In the genomic region with DNA sequence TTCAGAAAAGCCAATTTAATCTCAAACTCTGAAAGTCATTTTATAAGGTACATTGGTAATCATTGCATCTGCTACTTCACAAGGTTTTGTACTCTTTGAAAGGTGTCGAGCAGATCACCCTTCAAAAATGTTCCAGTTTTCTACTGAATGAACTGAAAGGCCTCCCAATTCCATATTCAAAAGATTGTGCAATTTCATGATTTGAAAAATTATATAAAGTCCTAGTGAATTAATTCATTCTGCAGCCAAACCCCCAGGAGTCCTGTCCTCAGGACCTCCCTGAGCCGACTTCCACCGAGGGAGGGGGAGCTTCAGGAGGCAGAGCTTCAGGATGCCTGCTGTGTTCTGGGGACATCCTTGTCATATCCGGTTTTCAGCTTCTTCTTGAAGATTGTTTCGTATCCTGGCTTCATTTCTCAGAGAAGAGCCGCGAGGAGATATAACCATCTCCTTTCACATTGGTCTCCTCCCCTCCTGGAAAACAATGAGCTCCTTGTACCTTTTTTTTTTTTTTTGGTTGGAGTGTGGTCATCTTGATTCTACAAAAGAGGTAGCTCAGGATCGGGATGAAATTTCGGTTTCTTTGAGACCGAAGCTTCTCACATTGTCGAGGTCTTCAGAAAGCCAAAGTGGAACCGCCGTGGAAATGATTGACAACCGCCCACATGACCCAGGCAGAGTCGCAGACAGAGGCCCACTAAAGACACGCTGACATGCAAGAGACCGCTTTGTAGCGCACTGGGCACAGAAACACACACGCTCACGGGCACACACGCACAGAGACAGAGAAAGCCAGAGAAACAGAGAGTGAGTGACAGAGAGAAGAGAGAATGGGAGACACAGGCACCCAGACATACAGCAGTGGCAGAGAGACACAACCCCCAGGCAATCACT, we compare ENCODE assay signal across 5 cellular contexts.
DNase-seq lines count a peak whose midpoint lies in the region; ATAC-seq, FAIRE-seq and TF ChIP-seq lines count a peak whose summit lies in the region.
"Not testable (repeated sequence)": the region's sequence is repeated elsewhere in the genome, so short reads cannot be mapped to it uniquely, and the experiment has no call there.

No MANE protein-coding gene starts in this region.

- peak overlapping the region in 1 of 2 experiments; percentile 57; a peak in 1 of 4 replicates for H3K9ac ChIP-seq in K562 (ENCODE audit: insufficient read depth in 1 of 2, low read depth in 2 of 2, low read length in 2 of 2)

- intact Hi-C loops in K562 (cut with micrococcal nuclease): loop anchor here (5.0 kb wide), 1 partner anchor 35 kb away; no protein-coding TSS in a partner anchor

- not testable (repeated sequence) for H3K4me3 ChIP-seq in K562

- peak overlapping the region; percentile 34; the same call in 1 of the 2 replicates for H3K4me2 ChIP-seq in K562 (ENCODE audit: insufficient read depth, low read length)

- BruUV-seq in K562 (replicated peaks; lab: Mats Ljungman, UMichigan): not testable (repeated sequence)

- H3K9me3 Mint-ChIP-seq in endothelial cell (ENCODE audit: unreplicated experiment): peaks cover 23% of the 10 kb centered on the region

- peaks cover 14 to 21% of the 10 kb centered on the region in 2 experiments for H3K27me3 ChIP-seq in K562 (ENCODE audit: control insufficient read depth in 2 of 2, insufficient read depth in 2 of 2, low read length in 2 of 2)

- POLR2A ChIA-PET in K562 (lab: Yijun Ruan, JAX): not testable (repeated sequence)

- TF ChIP-seq CTCF in K562 (IDR thresholded peaks at IDR 0.05 in 2 of 3, conservative IDR thresholded peaks at IDR 0.05 in 1 of 3; ENCODE audit: insufficient read depth in 2 of 3, low read depth in 1 of 3, low read length in 3 of 3); endothelial cell (IDR thresholded peaks at IDR 0.05; ENCODE audit: unreplicated experiment): not testable (repeated sequence)

- H3K4me1 Mint-ChIP-seq in endothelial cell (ENCODE audit: unreplicated experiment): not testable (repeated sequence)

- TF ChIP-seq RAD21 in K562 (CRISPR knock-in tag; conservative IDR thresholded peaks at IDR 0.05 in 1 of 2, IDR thresholded peaks at IDR 0.05 in 1 of 2): not testable (repeated sequence)

- peak; percentile 78 for ATAC-seq in K562

- not testable (repeated sequence) for H4K20me1 ChIP-seq in K562 (replicated peaks; ENCODE audit: control insufficient read depth, insufficient read depth, low read length)

- in situ Hi-C loops in SK-MEL-5 (cut with HindIII; ENCODE audit: low pct_unique_long_range_greater_than_20kb, low sequenced_read_pairs); K562 (cut with MboI): not testable (repeated sequence)

- H3K9me1 ChIP-seq in K562 (ENCODE audit: control insufficient read depth, insufficient read depth, low read length): not testable (repeated sequence)

- DNase-seq in HT1080 (ENCODE audit: low read depth) (peak; percentile 56), SK-MEL-5 (ENCODE audit: low read depth, low spot score) (peak; percentile 82), urothelium cell line (ENCODE audit: low spot score) (peak; percentile 2)
- not testable (repeated sequence) for DNase-seq in K562 (ENCODE audit: extremely low read depth in 1 of 4, low spot score in 3 of 4); endothelial cell (ENCODE audit: low spot score)

- H3K27ac ChIP-seq in K562 (ENCODE audit: extremely low read depth, low read depth, low read length): not testable (repeated sequence)

- H3K79me2 ChIP-seq in K562 (ENCODE audit: control insufficient read depth, insufficient read depth, low read length): not testable (repeated sequence)

- H3K4me3 Mint-ChIP-seq in endothelial cell (ENCODE audit: unreplicated experiment): peak overlapping the region; percentile 68

- not testable (repeated sequence) for FAIRE-seq in K562 (lab: Jason Lieb, UNC); urothelium cell line (lab: Jason Lieb, UNC)

- TF ChIP-seq POLR2A in K562 (conservative IDR thresholded peaks at IDR 0.05): not testable (repeated sequence)

- not testable (repeated sequence) for TF ChIP-seq EP300 in K562 (IDR thresholded peaks at IDR 0.05; ENCODE audit: low read length)

- H3K36me3 ChIP-seq in K562 (ENCODE audit: control insufficient read depth, insufficient read depth, low read length): not testable (repeated sequence)

- CTCF ChIA-PET in K562 (lab: Yijun Ruan, JAX; ENCODE audit: low intra/inter-chr PET ratio): not testable (repeated sequence)

- H2AFZ ChIP-seq in K562 (ENCODE audit: low read depth, low read length): peak overlapping the region; percentile 74

- WGBS in K562 (ENCODE audit: insufficient coverage, low coverage, missing lambda C conversion rate): 2% methylated on average over 21 of the region's 21 CpGs

- H3K27ac Mint-ChIP-seq in endothelial cell (ENCODE audit: unreplicated experiment): not testable (repeated sequence)

- H3K4me1 ChIP-seq in K562 (replicated peaks in 1 of 2; ENCODE audit: control insufficient read depth in 2 of 2, insufficient read depth in 2 of 2, low read length in 2 of 2): not testable (repeated sequence)

- not testable (repeated sequence) for H3K36me3 Mint-ChIP-seq in endothelial cell (ENCODE audit: low read depth, unreplicated experiment)

- peaks cover 13% of the 10 kb centered on the region for H3K27me3 Mint-ChIP-seq in endothelial cell (ENCODE audit: unreplicated experiment)

- not testable (repeated sequence) for H3K9me3 ChIP-seq in K562 (replicated peaks; ENCODE audit: control insufficient read depth, insufficient read depth, low read depth, low read length)

TF ChIP-seq in K562, 482 proteins besides CTCF, POLR2A, EP300 and RAD21 (continues in another document):
- TF ChIP-seq, protein P1, sequence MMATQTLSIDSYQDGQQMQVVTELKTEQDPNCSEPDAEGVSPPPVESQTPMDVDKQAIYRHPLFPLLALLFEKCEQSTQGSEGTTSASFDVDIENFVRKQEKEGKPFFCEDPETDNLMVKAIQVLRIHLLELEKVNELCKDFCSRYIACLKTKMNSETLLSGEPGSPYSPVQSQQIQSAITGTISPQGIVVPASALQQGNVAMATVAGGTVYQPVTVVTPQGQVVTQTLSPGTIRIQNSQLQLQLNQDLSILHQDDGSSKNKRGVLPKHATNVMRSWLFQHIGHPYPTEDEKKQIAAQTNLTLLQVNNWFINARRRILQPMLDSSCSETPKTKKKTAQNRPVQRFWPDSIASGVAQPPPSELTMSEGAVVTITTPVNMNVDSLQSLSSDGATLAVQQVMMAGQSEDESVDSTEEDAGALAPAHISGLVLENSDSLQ (IDR thresholded peaks at IDR 0.05): peak; percentile 87
- TF ChIP-seq MEIS2 (IDR thresholded peaks at IDR 0.05; ENCODE audit: partially characterized antibody) (peak; percentile 38), CBX2 (IDR thresholded peaks at IDR 0.05; ENCODE audit: insufficient read depth, low read length, poor library complexity, severe bottlenecking) (peak; percentile 63), CEBPG (tag; conservative IDR thresholded peaks at IDR 0.05 in 1 of 2, IDR thresholded peaks at IDR 0.05 in 1 of 2) (peak; percentile 57 to 80), ILK (tag; IDR thresholded peaks at IDR 0.05; ENCODE audit: borderline replicate concordance, low read depth) (peak; percentile 29; the same call in 1 of the 2 replicates), MCM7 (IDR thresholded peaks at IDR 0.05) (peak in 1 of 2 experiments; percentile 97; a peak in 2 of 4 replicates), EGR1 (conservative IDR thresholded peaks at IDR 0.05) (peak; percentile 22; the same call in 1 of the 2 replicates), MCM3 (IDR thresholded peaks at IDR 0.05) (peak; percentile 93), CBX8 (IDR thresholded peaks at IDR 0.05; ENCODE audit: borderline replicate concordance, extremely low read depth, low read depth, low read length, poor library complexity, severe bottlenecking) (peak; percentile 52), MCM5 (IDR thresholded peaks at IDR 0.05; ENCODE audit: low read depth) (0 out of 2 replicates have a peak, but pooled peaks have one; percentile 92), TSC22D4 (tag; IDR thresholded peaks at IDR 0.05) (0 out of 2 replicates have a peak, but pooled peaks have one; percentile 76)
- TF ChIP-seq, protein P2, sequence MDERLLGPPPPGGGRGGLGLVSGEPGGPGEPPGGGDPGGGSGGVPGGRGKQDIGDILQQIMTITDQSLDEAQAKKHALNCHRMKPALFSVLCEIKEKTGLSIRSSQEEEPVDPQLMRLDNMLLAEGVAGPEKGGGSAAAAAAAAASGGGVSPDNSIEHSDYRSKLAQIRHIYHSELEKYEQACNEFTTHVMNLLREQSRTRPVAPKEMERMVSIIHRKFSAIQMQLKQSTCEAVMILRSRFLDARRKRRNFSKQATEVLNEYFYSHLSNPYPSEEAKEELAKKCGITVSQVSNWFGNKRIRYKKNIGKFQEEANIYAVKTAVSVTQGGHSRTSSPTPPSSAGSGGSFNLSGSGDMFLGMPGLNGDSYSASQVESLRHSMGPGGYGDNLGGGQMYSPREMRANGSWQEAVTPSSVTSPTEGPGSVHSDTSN (CRISPR knock-in tag; IDR thresholded peaks at IDR 0.05; ENCODE audit: low read depth): not testable (repeated sequence)
- TF ChIP-seq, protein P2 (tag; conservative IDR thresholded peaks at IDR 0.05; ENCODE audit: low read depth): peak; percentile 59
- TF ChIP-seq CEBPG (CRISPR knock-in tag; IDR thresholded peaks at IDR 0.05): not testable (repeated sequence)
- TF ChIP-seq, protein P3, sequence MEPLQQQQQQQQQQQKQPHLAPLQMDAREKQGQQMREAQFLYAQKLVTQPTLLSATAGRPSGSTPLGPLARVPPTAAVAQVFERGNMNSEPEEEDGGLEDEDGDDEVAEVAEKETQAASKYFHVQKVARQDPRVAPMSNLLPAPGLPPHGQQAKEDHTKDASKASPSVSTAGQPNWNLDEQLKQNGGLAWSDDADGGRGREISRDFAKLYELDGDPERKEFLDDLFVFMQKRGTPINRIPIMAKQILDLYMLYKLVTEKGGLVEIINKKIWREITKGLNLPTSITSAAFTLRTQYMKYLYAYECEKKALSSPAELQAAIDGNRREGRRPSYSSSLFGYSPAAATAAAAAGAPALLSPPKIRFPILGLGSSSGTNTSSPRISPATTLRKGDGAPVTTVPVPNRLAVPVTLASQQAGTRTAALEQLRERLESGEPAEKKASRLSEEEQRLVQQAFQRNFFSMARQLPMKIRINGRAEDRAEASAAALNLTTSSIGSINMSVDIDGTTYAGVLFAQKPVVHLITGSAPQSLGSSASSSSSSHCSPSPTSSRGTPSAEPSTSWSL (CRISPR knock-in tag; IDR thresholded peaks at IDR 0.05; ENCODE audit: borderline replicate concordance): 0 out of 2 replicates have a peak, but pooled peaks have one; percentile 16
